8 cellular contexts compared by ENCODE assay signal in genomic region chr7:8176370-8177081, GRCh38.
DNase-seq lines count a peak whose midpoint lies in the region; ATAC-seq and TF ChIP-seq lines count a peak whose summit lies in the region.

No MANE protein-coding gene starts in this region.

- H3K4me3 ChIP-seq in GM12864 (ENCODE audit: low read depth, low read length) = peak overlapping the region; percentile 18; the same call in 1 of the 2 replicates
- no peak overlapping the region for H3K4me3 ChIP-seq in Jurkat, Clone E6-1 (ENCODE audit: low read length)
- H3K4me3 ChIP-seq in heart right ventricle = no peak overlapping the region
- H3K4me3 ChIP-seq in testis = no peak overlapping the region

- H3K27ac Mint-ChIP-seq in stimulated activated effector memory CD8-positive, alpha-beta T cell treated with anti-CD3 and anti-CD28 coated beads, Interleukin-12 subunit alpha, Interleukin-12 subunit beta, amount 100 ng/mL, for 72 hours = peak overlapping the region; percentile 78

- TF ChIP-seq POLR2A in testis (IDR thresholded peaks at IDR 0.05) = no peak

- peaks cover 0 to 78% (median 24%) of the 10 kb centered on the region in 9 donors for H3K4me1 ChIP-seq in heart right ventricle
- H3K4me1 ChIP-seq in testis = peaks cover 5% of the 10 kb centered on the region

- TF ChIP-seq CTCF in GM12864 (IDR thresholded peaks at IDR 0.05; ENCODE audit: low read depth, low read length, missing control alignments) (no peak), heart right ventricle (IDR thresholded peaks at IDR 0.05) (no peak), testis (IDR thresholded peaks at IDR 0.05) (no peak)

- H3K9me3 ChIP-seq in heart right ventricle = no peaks in the 10 kb centered on the region
- H3K9me3 ChIP-seq in testis = no peaks in the 10 kb centered on the region

- peaks cover 5% of the 10 kb centered on the region for H3K36me3 Mint-ChIP-seq in stimulated activated effector memory CD8-positive, alpha-beta T cell treated with anti-CD3 and anti-CD28 coated beads, Interleukin-12 subunit alpha, Interleukin-12 subunit beta, amount 100 ng/mL, for 72 hours

- H3K27me3 ChIP-seq in heart right ventricle (no peaks in the 10 kb centered on the region), testis (no peaks in the 10 kb centered on the region)

- intact Hi-C loops in heart right ventricle (cut with DNase I) = no loop called here
- intact Hi-C loops in testis (cut with DNase I; ENCODE audit: low total_unique reads) = no loop called here

- H3K4me3 Mint-ChIP-seq in stimulated activated effector memory CD8-positive, alpha-beta T cell treated with anti-CD3 and anti-CD28 coated beads, Interleukin-12 subunit alpha, Interleukin-12 subunit beta, amount 100 ng/mL, for 72 hours = peak overlapping the region; percentile 65

- H3K4me1 Mint-ChIP-seq in stimulated activated effector memory CD8-positive, alpha-beta T cell treated with anti-CD3 and anti-CD28 coated beads, Interleukin-12 subunit alpha, Interleukin-12 subunit beta, amount 100 ng/mL, for 72 hours = peaks cover 44% of the 10 kb centered on the region

- H3K36me3 ChIP-seq in heart right ventricle (peaks cover 0 to 6% (median 0%) of the 10 kb centered on the region in 9 donors), testis (ENCODE audit: low read depth, missing control alignments) (no peaks in the 10 kb centered on the region)

- WGBS in heart right ventricle, 2 donors = 73 to 75% methylated on average over 10 of the region's 10 CpGs
- WGBS in testis, 2 donors = 75 to 82% methylated on average over 10 of the region's 10 CpGs

- ATAC-seq in GM21423 (IDR thresholded peaks at IDR 0.05; ENCODE audit: unreplicated experiment) (peak; percentile 78), heart right ventricle (peak; percentile 25 to 67 (median 36))
- peak; percentile 94 for ATAC-seq in stimulated activated effector memory CD8-positive, alpha-beta T cell treated with anti-CD3 and anti-CD28 coated beads, Interleukin-12 subunit alpha, Interleukin-12 subunit beta, amount 100 ng/mL, for 72 hours

- peak overlapping the region in 2 of 10 donors; percentile 2 to 81 for H3K27ac ChIP-seq in heart right ventricle
- H3K27ac ChIP-seq in testis = no peak overlapping the region

- no peaks in the 10 kb centered on the region for H3K9me3 Mint-ChIP-seq in stimulated activated effector memory CD8-positive, alpha-beta T cell treated with anti-CD3 and anti-CD28 coated beads, Interleukin-12 subunit alpha, Interleukin-12 subunit beta, amount 100 ng/mL, for 72 hours

- DNase-seq in GM12864 (ENCODE audit: low read depth) = peak; percentile 85
- peak; percentile 81 for DNase-seq in Jurkat, Clone E6-1 (ENCODE audit: low read depth, low spot score)
- peak; percentile 43 to 44 for DNase-seq in activated CD4-positive, alpha-beta T cell treated with anti-CD3 and anti-CD28 coated beads for 4 hours
- no peak for DNase-seq in heart right ventricle
- DNase-seq in stimulated activated effector memory CD8-positive, alpha-beta T cell treated with anti-CD3 and anti-CD28 coated beads, Interleukin-12 subunit alpha, Interleukin-12 subunit beta, amount 100 ng/mL, for 72 hours (ENCODE audit: low spot score in 2 of 2) = peak in 1 of 2 donors; percentile 74
- DNase-seq in testis = no peak
- DNase-seq in hippocampal formation (lab: John Stamatoyannopoulos, UW) = no peak

Comparison
In these comparisons a context has a peak if more than half of its experiments do, and no peak if none do; other contexts are left out.
1. DNase-seq: peak in GM12864 (single experiment), Jurkat, Clone E6-1 (single experiment) and activated CD4-positive, alpha-beta T cell treated with anti-CD3 and anti-CD28 coated beads for 4 hours (2 of 2); none in heart right ventricle (0 of 2), testis (single experiment) and hippocampal formation (0 of 2).
2. ATAC-seq: peak in every context shown above with its lines; median percentile 94 in stimulated activated effector memory CD8-positive, alpha-beta T cell treated with anti-CD3 and anti-CD28 coated beads, Interleukin-12 subunit alpha, Interleukin-12 subunit beta, amount 100 ng/mL, for 72 hours; 78 in GM21423; 36 in heart right ventricle.